In the genomic region with DNA sequence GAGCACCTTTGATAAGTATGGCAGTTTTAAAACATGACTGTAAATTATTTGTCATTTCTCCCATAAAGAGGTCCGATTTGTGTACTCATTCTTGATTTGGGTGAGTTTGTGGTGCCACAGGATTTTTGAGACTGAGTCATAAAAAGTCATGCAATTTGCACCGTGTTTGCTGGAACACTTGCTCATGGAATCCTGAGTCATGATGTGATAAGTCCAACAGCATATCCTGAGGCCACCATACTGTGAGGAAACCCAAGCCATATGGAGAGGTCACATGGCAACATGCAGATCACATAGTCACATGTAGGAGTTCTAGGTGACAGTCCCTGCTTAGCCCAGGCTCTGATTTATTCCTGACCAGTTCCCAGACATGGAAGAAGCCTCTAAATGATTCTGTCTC, we compare ENCODE assay signal across 10 cellular contexts. TPM values are rescaled to one million over a fixed set of nuclear protein-coding genes. Genes with fewer than 3 reads are reported as not detected.
DNase-seq lines count a peak whose midpoint lies in the region; ATAC-seq, FAIRE-seq and TF ChIP-seq lines count a peak whose summit lies in the region.
"Had no signal": no experiment of that assay in that cellular context is flagged by ENCODE, and none has a peak within 500 bp of the region (broad histone marks: within the 10 kb centered on the region; RNA-seq: fewer than 3 reads in every experiment).

No MANE protein-coding gene starts in this region.

- no peak overlapping the region for H4K8ac ChIP-seq in trophoblast cell (ENCODE audit: low read depth, low read length)

- POLR2A ChIA-PET in PC-3 (lab: Charles Lee; ENCODE audit: unreplicated experiment) (no interaction called here), endothelial cell of umbilical vein (lab: Charles Lee) (no interaction called here)

- CTCF ChIA-PET in PC-3 (lab: Charles Lee) (no interaction called here), endothelial cell of umbilical vein (lab: Charles Lee) (no interaction called here)

- dilution Hi-C loops in endothelial cell of umbilical vein (cut with MboI; ENCODE audit: extremely low pct_ligation_motif_present, low sequenced_read_pairs) = no loop called here

- H3K79me2 ChIP-seq in PC-3 (ENCODE audit: low read length) (no peaks in the 10 kb centered on the region), endothelial cell of umbilical vein (ENCODE audit: control insufficient read depth, insufficient read depth, low read length) (no peaks in the 10 kb centered on the region), trophoblast cell (ENCODE audit: control insufficient read depth, insufficient read depth, low read length, poor library complexity) (no peaks in the 10 kb centered on the region)

- no peak overlapping the region for H3K4ac ChIP-seq in trophoblast cell (ENCODE audit: low read depth, low read length)

- H3K27me3 Mint-ChIP-seq in stimulated activated naive CD8-positive, alpha-beta T cell treated with anti-CD3 and anti-CD28 coated beads, Interleukin-15, amount 100 ng/mL, for 72 hours = peaks cover 21% of the 10 kb centered on the region

- no peak for TF ChIP-seq POLR2A in endothelial cell of umbilical vein (IDR thresholded peaks at IDR 0.05; ENCODE audit: low read depth, low read length)

- H3K9me1 ChIP-seq in endothelial cell of umbilical vein (replicated peaks; ENCODE audit: control insufficient read depth, extremely low read depth, insufficient read depth, low read length) = no peaks in the 10 kb centered on the region

- no peak overlapping the region for H3K18ac ChIP-seq in trophoblast cell (ENCODE audit: low read length)

- no peak overlapping the region for H2BK5ac ChIP-seq in trophoblast cell (ENCODE audit: low read depth, low read length, poor library complexity)

- H3K9me3 ChIP-seq in PC-3 (ENCODE audit: low read length) (peaks cover 5% of the 10 kb centered on the region; the same call in 1 of the 2 replicates), endothelial cell of umbilical vein (replicated peaks; ENCODE audit: control insufficient read depth, insufficient read depth, low read length) (no peaks in the 10 kb centered on the region), trophoblast cell (ENCODE audit: insufficient read depth, low read depth, low read length) (no peaks in the 10 kb centered on the region)

- H3K4me1 ChIP-seq in PC-3 (ENCODE audit: insufficient read depth, low read length) (peaks cover 8% of the 10 kb centered on the region; the same call in 1 of the 2 replicates), endothelial cell of umbilical vein (ENCODE audit: control insufficient read depth, extremely low read depth, insufficient read depth, low read length) (no peaks in the 10 kb centered on the region), trophoblast cell (ENCODE audit: control insufficient read depth in 1 of 2, insufficient read depth in 2 of 2, low read length in 2 of 2) (no peaks in the 10 kb centered on the region)

- H3K9ac ChIP-seq in PC-3 (ENCODE audit: low read length) (no peak overlapping the region), endothelial cell of umbilical vein (replicated peaks; ENCODE audit: extremely low read depth, insufficient read depth, low read length) (no peak overlapping the region), trophoblast cell (ENCODE audit: low read length) (no peak overlapping the region)

- no peak overlapping the region for H4K91ac ChIP-seq in trophoblast cell (ENCODE audit: low read depth, low read length)

- BruUV-seq in PC-3 (replicated peaks; lab: Mats Ljungman, UMichigan) = no TSS peak
- BruUV-seq in endothelial cell of umbilical vein (replicated peaks; lab: Mats Ljungman, UMichigan) = no TSS peak

- FAIRE-seq in endothelial cell of umbilical vein (lab: Jason Lieb, UNC) = no peak

- H3K27me3 ChIP-seq in PC-3 (ENCODE audit: low read length) = no peaks in the 10 kb centered on the region
- H3K27me3 ChIP-seq in endothelial cell of umbilical vein (ENCODE audit: control insufficient read depth in 2 of 2, insufficient read depth in 2 of 2, low read length in 2 of 2) = no peaks in the 10 kb centered on the region
- no peaks in the 10 kb centered on the region for H3K27me3 ChIP-seq in trophoblast cell (ENCODE audit: insufficient read depth, low read length)

- H3K79me1 ChIP-seq in trophoblast cell (ENCODE audit: low read length) = no peaks in the 10 kb centered on the region

- intact Hi-C loops in PC-3 (cut with micrococcal nuclease) (no loop called here), endothelial cell of umbilical vein (cut with micrococcal nuclease) (no loop called here)

- no peak overlapping the region for H3K27ac Mint-ChIP-seq in stimulated activated naive CD8-positive, alpha-beta T cell treated with anti-CD3 and anti-CD28 coated beads, Interleukin-15, amount 100 ng/mL, for 72 hours
- H3K27ac Mint-ChIP-seq: activated naive CD8-positive, alpha-beta T cell had no signal

- H3K36me3 ChIP-seq in PC-3 (ENCODE audit: low read depth, low read length) (no peaks in the 10 kb centered on the region), endothelial cell of umbilical vein (ENCODE audit: control insufficient read depth in 2 of 2, extremely low read depth in 1 of 2, insufficient read depth in 2 of 2, low read length in 2 of 2) (no peaks in the 10 kb centered on the region), trophoblast cell (ENCODE audit: control insufficient read depth in 1 of 2, insufficient read depth in 2 of 2, low read length in 2 of 2) (no peaks in the 10 kb centered on the region)

- H3K27ac ChIP-seq in PC-3 (ENCODE audit: low read length) (peak overlapping the region; percentile 74), endothelial cell of umbilical vein (ENCODE audit: insufficient read depth, low read depth, low read length) (no peak overlapping the region), trophoblast cell (ENCODE audit: low read depth, low read length) (no peak overlapping the region)

- H3K4me2 ChIP-seq in PC-3 (ENCODE audit: low read length) (peak overlapping the region; percentile 48; the same call in 1 of the 2 replicates), endothelial cell of umbilical vein (ENCODE audit: insufficient read depth, low read length) (no peak overlapping the region), trophoblast cell (ENCODE audit: low read length) (no peak overlapping the region)

- H4K20me1 ChIP-seq in PC-3 (ENCODE audit: low read length) = no peaks in the 10 kb centered on the region
- no peaks in the 10 kb centered on the region for H4K20me1 ChIP-seq in endothelial cell of umbilical vein (replicated peaks; ENCODE audit: control insufficient read depth, extremely low read depth, insufficient read depth, low read length)

- no peaks in the 10 kb centered on the region for H3K9me2 ChIP-seq in PC-3 (replicated peaks; ENCODE audit: low read length)

- H3K4me3 Mint-ChIP-seq in stimulated activated naive CD8-positive, alpha-beta T cell treated with anti-CD3 and anti-CD28 coated beads, Interleukin-15, amount 100 ng/mL, for 72 hours = no peak overlapping the region
- H3K4me3 Mint-ChIP-seq: activated naive CD8-positive, alpha-beta T cell had no signal

- no peaks in the 10 kb centered on the region for H3F3A ChIP-seq in PC-3 (ENCODE audit: low read length, unreplicated experiment)

- WGBS in trophoblast cell (ENCODE audit: extremely low coverage, insufficient coverage, insufficient read length) = no CpG with 5 or more reads among the region's 2 CpGs

- no peak overlapping the region for H4K12ac ChIP-seq in trophoblast cell (ENCODE audit: low read depth, low read length)

- no peak overlapping the region for H3K14ac ChIP-seq in trophoblast cell (ENCODE audit: low read length)

- TF ChIP-seq CTCF in PC-3 (conservative IDR thresholded peaks at IDR 0.05; ENCODE audit: low read depth, low read length) = no peak
- TF ChIP-seq CTCF in endothelial cell of umbilical vein (IDR thresholded peaks at IDR 0.05; ENCODE audit: extremely low read depth in 1 of 2, insufficient read depth in 1 of 2, low read depth in 1 of 2, low read length in 2 of 2) = no peak

- H3K4me3 ChIP-seq in PC-3 (ENCODE audit: low read length) = no peak overlapping the region; the same call in 1 of the 2 replicates
- H3K4me3 ChIP-seq in endothelial cell of umbilical vein (replicated peaks in 1 of 3; ENCODE audit: insufficient read depth in 1 of 3, low read depth in 1 of 3, low read length in 3 of 3) = no peak overlapping the region
- no peak overlapping the region for H3K4me3 ChIP-seq in trophoblast cell (ENCODE audit: low read depth, low read length)

- H2AK5ac ChIP-seq in trophoblast cell (ENCODE audit: low read length) = no peak overlapping the region

- H3K23ac ChIP-seq in trophoblast cell (ENCODE audit: low read length) = no peak overlapping the region

- peaks cover 13% of the 10 kb centered on the region for H3K4me1 Mint-ChIP-seq in stimulated activated naive CD8-positive, alpha-beta T cell treated with anti-CD3 and anti-CD28 coated beads, Interleukin-15, amount 100 ng/mL, for 72 hours

- no peak overlapping the region for H2BK120ac ChIP-seq in trophoblast cell (ENCODE audit: insufficient read depth, low read length, poor library complexity)

- DNase-seq in GM04504 (ENCODE audit: low read depth) (peak; percentile 75), PC-3 (peak; percentile 87), endothelial cell of umbilical vein (ENCODE audit: low read depth, low spot score) (no peak), trophoblast cell (peak; percentile 81 to 83), SHP77 treated with DMSO at 0.1 percent for 48 hours (lab: John Stamatoyannopoulos, UW) (no peak), retina (no peak)
- no peak for DNase-seq in stimulated activated naive CD8-positive, alpha-beta T cell treated with anti-CD3 and anti-CD28 coated beads, Interleukin-15, amount 100 ng/mL, for 72 hours
- DNase-seq: NCI-H2171 had no signal

- ATAC-seq in PC-3 = peak; percentile 70
- no peak for ATAC-seq in stimulated activated naive CD8-positive, alpha-beta T cell treated with anti-CD3 and anti-CD28 coated beads, Interleukin-15, amount 100 ng/mL, for 72 hours

- H2BK12ac ChIP-seq in trophoblast cell (ENCODE audit: low read length) = no peak overlapping the region

- H2AFZ ChIP-seq in PC-3 (ENCODE audit: low read length) = no peak overlapping the region
- H2AFZ ChIP-seq in endothelial cell of umbilical vein (ENCODE audit: low read depth, low read length) = no peak overlapping the region
- no peak overlapping the region for H2AFZ ChIP-seq in trophoblast cell (ENCODE audit: insufficient read depth, low read length, poor library complexity)

- H3K9me3 Mint-ChIP-seq in stimulated activated naive CD8-positive, alpha-beta T cell treated with anti-CD3 and anti-CD28 coated beads, Interleukin-15, amount 100 ng/mL, for 72 hours = no peaks in the 10 kb centered on the region

RNA-seq across cellular contexts. Expression of gene PRRX1, which starts 40.8 kb away (rescaled TPM):
- total RNA-seq in PC-3 (2014; rRNA removed) = not detected in 2 replicates
- not detected in 2 replicates for total RNA-seq in endothelial cell of umbilical vein
- polyA plus RNA-seq in endothelial cell of umbilical vein = 0.03 TPM in 1 of 2 replicates, not detected in the other
- 0.01 TPM in 1 of 2 replicates, not detected in the other for polyA plus RNA-seq in endothelial cell of umbilical vein (2011; cell fraction: cytosol; rRNA removed)
- polyA plus RNA-seq in endothelial cell of umbilical vein (2011; cell fraction: nucleus; rRNA removed) = not detected in 2 replicates
- 0.40 TPM in 1 of 2 replicates, not detected in the other for polyA plus RNA-seq in endothelial cell of umbilical vein (2012)
- polyA minus RNA-seq in endothelial cell of umbilical vein = not detected in 2 replicates
- polyA minus RNA-seq in endothelial cell of umbilical vein (2011; cell fraction: cytosol; rRNA and poly(A)+ RNA removed) = not detected
- not detected in 2 replicates for polyA minus RNA-seq in endothelial cell of umbilical vein (2011; cell fraction: nucleus; rRNA and poly(A)+ RNA removed)
- 0.24 and 0.37 TPM in 2 replicates for polyA plus RNA-seq in trophoblast cell (2013)
- total RNA-seq: mononuclear cell had no signal

Comparison
In these comparisons a context has a peak if more than half of its experiments do, and no peak if none do; other contexts are left out.
1. DNase-seq: peak in GM04504 (single experiment), PC-3 (single experiment) and trophoblast cell (2 of 2); none in endothelial cell of umbilical vein (single experiment), stimulated activated naive CD8-positive, alpha-beta T cell treated with anti-CD3 and anti-CD28 coated beads, Interleukin-15, amount 100 ng/mL, for 72 hours (0 of 2), SHP77 treated with DMSO at 0.1 percent for 48 hours (single experiment) and retina (single experiment).